Comparison of ENCODE assay signal across 8 cellular contexts in genomic region chr20:50957276-50957675, GRCh38. TPM values are rescaled to one million over a fixed set of nuclear protein-coding genes. Genes with fewer than 3 reads are reported as not detected.
DNase-seq lines count a peak whose midpoint lies in the region; ATAC-seq, FAIRE-seq and TF ChIP-seq lines count a peak whose summit lies in the region.

No MANE protein-coding gene starts in this region.

- no peak overlapping the region for H3K14ac ChIP-seq in H1 (ENCODE audit: insufficient read length)

- no peaks in the 10 kb centered on the region for H3K27me3 Mint-ChIP-seq in CD4-positive, alpha-beta T cell
- H3K27me3 Mint-ChIP-seq in neural crest cell (ENCODE audit: low read depth), result no peaks in the 10 kb centered on the region

- H3K9ac ChIP-seq in H1 (replicated peaks in 1 of 4; ENCODE audit: extremely low read depth in 1 of 4, low read depth in 3 of 4, low read length in 3 of 4), result peak overlapping the region in 3 of 4 experiments; percentile 80 to 97 (median 92); a peak in 4 of 7 replicates

- H2AFZ ChIP-seq in H1 (ENCODE audit: low read length), result no peak overlapping the region

- peak overlapping the region; percentile 32 for H3K23ac ChIP-seq in H1 (ENCODE audit: insufficient read length)

- no peak overlapping the region for H2BK12ac ChIP-seq in H1 (ENCODE audit: low read depth, low read length)

- H4K8ac ChIP-seq in H1 (ENCODE audit: extremely low read depth, insufficient read depth, low read length), result no peak overlapping the region

- no peak overlapping the region for H2BK5ac ChIP-seq in H1 (ENCODE audit: low read depth, low read length)

- H3K4me3 ChIP-seq in NB4 (ENCODE audit: low read depth, low read length) (peak overlapping the region; percentile 88), H1 (ENCODE audit: extremely low read depth in 1 of 4, insufficient read depth in 2 of 4, low read depth in 3 of 4, low read length in 4 of 4) (peak overlapping the region; percentile 77 to 99 (median 94))

- no peak overlapping the region for H3K56ac ChIP-seq in H1 (replicated peaks; ENCODE audit: insufficient read length, low read depth, low read length)

- peaks cover 8% of the 10 kb centered on the region; the same call in 1 of the 2 replicates for H3K79me1 ChIP-seq in H1 (ENCODE audit: low read depth, low read length)

- peaks cover 68% of the 10 kb centered on the region for H3K36me3 Mint-ChIP-seq in CD4-positive, alpha-beta T cell (ENCODE audit: low read depth)
- H3K36me3 Mint-ChIP-seq in neural crest cell (ENCODE audit: low read depth), result peaks cover 3% of the 10 kb centered on the region

- no peaks in the 10 kb centered on the region for H3K9me3 ChIP-seq in CD4-positive, alpha-beta T cell (ENCODE audit: control insufficient read depth, low read length)
- H3K9me3 ChIP-seq in H1 (ENCODE audit: insufficient read depth in 2 of 2, low read depth in 1 of 2, low read length in 1 of 2), result no peaks in the 10 kb centered on the region

- no peak overlapping the region for H2BK120ac ChIP-seq in H1 (replicated peaks; ENCODE audit: low read depth, low read length)

- peaks cover 4 to 8% (median 6%) of the 10 kb centered on the region in 4 experiments for H3K4me1 ChIP-seq in H1 (replicated peaks in 1 of 4; ENCODE audit: control insufficient read depth in 3 of 4, insufficient read depth in 4 of 4, low read length in 3 of 4)

- peak overlapping the region; percentile 96 to 98 for H3K4me2 ChIP-seq in H1 (ENCODE audit: insufficient read depth in 1 of 2, low read depth in 2 of 2, low read length in 2 of 2)

- FAIRE-seq in H1 (lab: Jason Lieb, UNC), result no peak
- FAIRE-seq in frontal cortex (lab: Jason Lieb, UNC), result no peak

- H3K23me2 ChIP-seq in H1 (ENCODE audit: low read depth, low read length), result peaks cover 15% of the 10 kb centered on the region

- H3K4me3 Mint-ChIP-seq in CD4-positive, alpha-beta T cell, result peak overlapping the region; percentile 94
- peak overlapping the region; percentile 95 for H3K4me3 Mint-ChIP-seq in neural crest cell

- H3K27ac Mint-ChIP-seq in CD4-positive, alpha-beta T cell, result peak overlapping the region; percentile 96
- peak overlapping the region; percentile 100 for H3K27ac Mint-ChIP-seq in neural crest cell (ENCODE audit: unreplicated experiment)

- POLR2A ChIA-PET in CD4-positive, alpha-beta T cell (lab: Charles Lee), result interaction anchor here (1.4 to 4.5 kb wide), 7 partner anchors 11 to 162 kb away, joined by 5 to 130 read pairs (median 9); partner anchors contain the start of genes ADNP and BCAS4
- POLR2A ChIA-PET in H1 (lab: Charles Lee; ENCODE audit: partially characterized antibody), result interaction anchor here (0.9 to 2.7 kb wide), 14 partner anchors 11 to 447 kb away, joined by 3 to 44 read pairs (median 6); partner anchors contain the start of genes ADNP and BCAS4

- TF ChIP-seq RAD21 in H1 (IDR thresholded peaks at IDR 0.05 in 1 of 2, conservative IDR thresholded peaks at IDR 0.05 in 1 of 2; ENCODE audit: low read depth in 2 of 2, low read length in 2 of 2), result no peak

- no peak for TF ChIP-seq POLR2A in NB4 (IDR thresholded peaks at IDR 0.05; ENCODE audit: extremely low read depth, insufficient read length)
- no peak for TF ChIP-seq POLR2A in H1 (IDR thresholded peaks at IDR 0.05; ENCODE audit: control extremely low read depth in 1 of 2, low read depth in 2 of 2, low read length in 2 of 2)

- no peaks in the 10 kb centered on the region for H3K27me3 ChIP-seq in CD4-positive, alpha-beta T cell (ENCODE audit: control insufficient read depth, insufficient read depth, low read length)
- no peaks in the 10 kb centered on the region for H3K27me3 ChIP-seq in H1 (replicated peaks in 1 of 4; ENCODE audit: control insufficient read depth in 3 of 4, extremely low read depth in 1 of 4, insufficient read depth in 3 of 4, low read length in 3 of 4)

- H3K4me1 Mint-ChIP-seq in CD4-positive, alpha-beta T cell (ENCODE audit: low read depth), result peaks cover 72% of the 10 kb centered on the region
- peaks cover 42% of the 10 kb centered on the region for H3K4me1 Mint-ChIP-seq in neural crest cell

- H2BK15ac ChIP-seq in H1 (ENCODE audit: low read length), result no peak overlapping the region

- no peak overlapping the region for H3K18ac ChIP-seq in H1 (ENCODE audit: extremely low read depth, low read length)

- peaks cover 3 to 23% (median 6%) of the 10 kb centered on the region in 4 experiments; a peak in 6 of 8 replicates for H3K36me3 ChIP-seq in H1 (ENCODE audit: control insufficient read depth in 2 of 4, insufficient read depth in 4 of 4, low read length in 3 of 4)

- 45% methylated on average over 7 of the region's 7 CpGs; no CpG with 5 or more reads in 1 of the 2 experiments for WGBS in H1 (ENCODE audit: extremely low coverage in 1 of 2, insufficient coverage in 1 of 2, insufficient read length in 1 of 2, insufficient replicate concordance in 2 of 2, low coverage in 1 of 2, low lambda C conversion rate in 2 of 2, missing lambda C conversion rate in 1 of 2), 2 experiments

- H3K9me3 Mint-ChIP-seq in CD4-positive, alpha-beta T cell, result no peaks in the 10 kb centered on the region
- no peaks in the 10 kb centered on the region for H3K9me3 Mint-ChIP-seq in neural crest cell

- H2AK5ac ChIP-seq in H1 (ENCODE audit: low read depth, low read length), result no peak overlapping the region

- no peak overlapping the region for H3K27ac ChIP-seq in CD4-positive, alpha-beta T cell (ENCODE audit: low read depth, low read length)
- no peak overlapping the region for H3K27ac ChIP-seq in H1 (ENCODE audit: low read depth, low read length)

- CTCF ChIA-PET in CD4-positive, alpha-beta T cell (lab: Charles Lee), result interaction anchor here (1.2 to 3.6 kb wide), 4 partner anchors 22 to 163 kb away, joined by 3 to 63 read pairs (median 19); partner anchors contain the start of genes ADNP and BCAS4
- CTCF ChIA-PET in H1 (lab: Charles Lee; ENCODE audit: partially characterized antibody), result interaction anchor here (0.5 to 2.4 kb wide), 3 partner anchors 14 to 28 kb away, joined by 5 to 6 read pairs (median 5); no protein-coding TSS in a partner anchor

- ATAC-seq in CD4-positive, alpha-beta T cell (ENCODE audit: poor library complexity), result no peak

- peaks cover 23 to 81% of the 10 kb centered on the region in 2 experiments for H3K79me2 ChIP-seq in H1 (ENCODE audit: control insufficient read depth in 1 of 2, insufficient read depth in 2 of 2, low read length in 2 of 2)

- H4K5ac ChIP-seq in H1 (ENCODE audit: insufficient read length, low read depth, low read length), result no peak overlapping the region

- no peak overlapping the region for H3K4ac ChIP-seq in H1 (replicated peaks; ENCODE audit: insufficient read length, low read depth, low read length)

- intact Hi-C loops in CD4-positive, alpha-beta T cell (cut with DNase I, micrococcal nuclease), result loop anchor here in 1 of 2 experiments (2.0 to 5.0 kb wide), 3 partner anchors 140 to 225 kb away; partner anchors contain the start of genes BCAS4 and PARD6B

- no peak overlapping the region for H2BK20ac ChIP-seq in H1 (ENCODE audit: low read length)

- TF ChIP-seq EP300 in H1 (IDR thresholded peaks at IDR 0.05; ENCODE audit: borderline replicate concordance in 1 of 2, low read depth in 2 of 2, low read length in 2 of 2), result no peak

- peaks cover 19 to 20% of the 10 kb centered on the region in 2 experiments for H4K20me1 ChIP-seq in H1 (replicated peaks in 1 of 2; ENCODE audit: control insufficient read depth in 1 of 2, insufficient read depth in 2 of 2, low read length in 2 of 2)

- no peak overlapping the region for H4K91ac ChIP-seq in H1 (replicated peaks; ENCODE audit: insufficient read length, low read length)

- TF ChIP-seq CTCF in CD4-positive, alpha-beta T cell (IDR thresholded peaks at IDR 0.05), result no peak
- TF ChIP-seq CTCF in NB4 (IDR thresholded peaks at IDR 0.05; ENCODE audit: low read depth, low read length), result no peak
- no peak for TF ChIP-seq CTCF in H1 (IDR thresholded peaks at IDR 0.05; ENCODE audit: control extremely low read depth in 1 of 3, insufficient read depth in 1 of 3, low read depth in 1 of 3, low read length in 3 of 3)
- no peak for TF ChIP-seq CTCF in neural crest cell (conservative IDR thresholded peaks at IDR 0.05)

- no peak for DNase-seq in CD4-positive, alpha-beta T cell
- DNase-seq in NB4 (ENCODE audit: low read depth) (peak; percentile 18), H1 (ENCODE audit: low read depth in 1 of 2, low spot score in 2 of 2) (no peak), neural crest cell (ENCODE audit: low read depth, low spot score) (no peak), superior temporal gyrus (ENCODE audit: extremely low spot score) (no peak), frontal cortex (ENCODE audit: low spot score in 2 of 2) (no peak), NCI-H187 (lab: John Stamatoyannopoulos, UW) (no peak)
- DNase-seq in stimulated activated CD4-positive, alpha-beta T cell treated with anti-CD3 and anti-CD28 coated beads, Interleukin-4, amount 100 ng/mL, for 24 hours, result no peak

RNA-seq across cellular contexts. Expression of gene DPM1, which starts 1.1 kb away (rescaled TPM):
- 10 to 100 TPM; 44.5 to 46.5 TPM for total RNA-seq in CD4-positive, alpha-beta T cell
- 57.0 and 61.1 TPM in 2 replicates for total RNA-seq in H1 (2021; fragmentation: NEBNext Ultra II Directional; extraction: Animal tissue kit (Norgen Biotek cat#: 25700))
- 21.6 and 42.3 TPM in 2 replicates for polyA plus RNA-seq in H1 (2011; rRNA removed)
- polyA plus RNA-seq in H1 (2011; cell fraction: cytosol; rRNA removed), result 60.2 TPM
- 12.3 TPM for polyA plus RNA-seq in H1 (2011; cell fraction: nucleus; rRNA removed)
- polyA plus RNA-seq in H1 (2012, experiment 1 of 2), result 44.2 to 56.2 TPM (median 49.1 TPM) in 4 replicates
- polyA plus RNA-seq in H1 (2012, experiment 2 of 2), result 19.1 TPM
- 52.4 TPM for polyA plus RNA-seq in H1 (2013, experiment 1 of 2)
- polyA plus RNA-seq in H1 (2013, experiment 2 of 2), result 53.5 TPM
- 12.4 and 19.3 TPM in 2 replicates for polyA minus RNA-seq in H1 (2011; rRNA and poly(A)+ RNA removed)
- 19.7 TPM for polyA minus RNA-seq in H1 (2011; cell fraction: cytosol; rRNA and poly(A)+ RNA removed)
- polyA minus RNA-seq in H1 (2011; cell fraction: nucleus; rRNA and poly(A)+ RNA removed), result 14.7 TPM
- total RNA-seq in neural crest cell, result 42.9 and 48.3 TPM in 2 replicates
- total RNA-seq in frontal cortex, result 41.2 TPM

RNA-seq across cellular contexts. Expression of gene MOCS3, which starts 1.3 kb away (rescaled TPM):
- total RNA-seq in CD4-positive, alpha-beta T cell, result 1 to 10 TPM; 2.7 to 3.0 TPM
- 6.1 and 6.3 TPM in 2 replicates for total RNA-seq in H1 (2021; fragmentation: NEBNext Ultra II Directional; extraction: Animal tissue kit (Norgen Biotek cat#: 25700))
- polyA plus RNA-seq in H1 (2011; rRNA removed), result 6.2 and 8.1 TPM in 2 replicates
- 6.4 TPM for polyA plus RNA-seq in H1 (2011; cell fraction: cytosol; rRNA removed)
- polyA plus RNA-seq in H1 (2011; cell fraction: nucleus; rRNA removed), result 4.9 TPM
- polyA plus RNA-seq in H1 (2012, experiment 1 of 2), result 2.8 to 4.9 TPM (median 4.3 TPM) in 4 replicates
- polyA plus RNA-seq in H1 (2012, experiment 2 of 2), result 4.4 TPM
- 3.5 TPM for polyA plus RNA-seq in H1 (2013, experiment 1 of 2)
- polyA plus RNA-seq in H1 (2013, experiment 2 of 2), result 3.3 TPM
- 7.7 and 8.5 TPM in 2 replicates for polyA minus RNA-seq in H1 (2011; rRNA and poly(A)+ RNA removed)
- polyA minus RNA-seq in H1 (2011; cell fraction: cytosol; rRNA and poly(A)+ RNA removed), result 4.9 TPM
- polyA minus RNA-seq in H1 (2011; cell fraction: nucleus; rRNA and poly(A)+ RNA removed), result 7.2 TPM
- total RNA-seq in neural crest cell, result 6.1 and 6.5 TPM in 2 replicates
- total RNA-seq in frontal cortex, result 9.4 TPM

RNA-seq across cellular contexts. Expression of gene ADNP, which starts 26.0 kb away (rescaled TPM):
- 10 to 100 TPM; 41.9 to 47.1 TPM for total RNA-seq in CD4-positive, alpha-beta T cell
- 123 and 129 TPM in 2 replicates for total RNA-seq in H1 (2021; fragmentation: NEBNext Ultra II Directional; extraction: Animal tissue kit (Norgen Biotek cat#: 25700))
- polyA plus RNA-seq in H1 (2011; rRNA removed), result 21.1 and 31.6 TPM in 2 replicates
- 34.0 TPM for polyA plus RNA-seq in H1 (2011; cell fraction: cytosol; rRNA removed)
- polyA plus RNA-seq in H1 (2011; cell fraction: nucleus; rRNA removed), result 35.9 TPM
- 72.1 to 113 TPM (median 81.0 TPM) in 4 replicates for polyA plus RNA-seq in H1 (2012, experiment 1 of 2)
- 10.8 TPM for polyA plus RNA-seq in H1 (2012, experiment 2 of 2)
- 72.0 TPM for polyA plus RNA-seq in H1 (2013, experiment 1 of 2)
- 69.3 TPM for polyA plus RNA-seq in H1 (2013, experiment 2 of 2)
- polyA minus RNA-seq in H1 (2011; rRNA and poly(A)+ RNA removed), result 69.9 and 98.9 TPM in 2 replicates
- polyA minus RNA-seq in H1 (2011; cell fraction: cytosol; rRNA and poly(A)+ RNA removed), result 58.9 TPM
- polyA minus RNA-seq in H1 (2011; cell fraction: nucleus; rRNA and poly(A)+ RNA removed), result 74.3 TPM
- total RNA-seq in neural crest cell (132 and 140 TPM in 2 replicates), frontal cortex (68.1 TPM)
